15 cellular contexts compared by ENCODE assay signal in the genomic region with DNA sequence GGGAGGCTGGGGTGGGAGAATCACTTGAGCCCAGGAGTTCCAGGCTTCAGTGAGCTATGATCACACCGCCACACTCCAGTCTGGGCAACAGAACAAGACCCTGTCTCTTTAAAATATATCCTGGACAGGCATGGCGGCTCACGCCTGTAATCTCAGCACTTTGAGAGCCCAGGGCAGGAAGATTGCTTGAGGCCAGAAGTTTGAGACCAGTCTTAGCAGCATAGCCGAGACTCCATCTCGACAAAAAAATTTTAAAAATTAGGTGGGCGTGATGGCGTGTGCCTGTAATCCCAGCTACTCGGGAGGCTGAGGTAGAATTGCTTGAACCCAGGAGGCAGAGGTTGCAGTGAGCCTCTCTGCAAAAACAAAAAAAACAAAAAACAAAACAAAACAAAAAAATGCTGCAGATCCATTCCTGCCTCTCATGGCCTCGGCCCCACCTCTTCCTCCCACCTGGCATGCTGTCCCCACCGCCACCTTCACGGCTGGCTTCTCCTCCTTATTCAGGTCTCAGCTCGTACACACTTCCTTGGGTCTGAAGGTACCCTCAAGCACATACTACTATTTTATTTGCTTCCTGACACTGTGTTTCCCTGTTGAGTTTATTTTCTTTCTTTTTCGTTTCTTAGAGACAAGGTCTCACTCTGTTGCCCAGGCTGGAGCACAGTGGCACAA. TPM values are rescaled to one million over a fixed set of nuclear protein-coding genes. Genes with fewer than 3 reads are reported as not detected.
A peak's percentile ranks its signal among the peaks of the same experiment; 100 is the strongest.
DNase-seq lines count a peak whose midpoint lies in the region; ATAC-seq, FAIRE-seq and TF ChIP-seq lines count a peak whose summit lies in the region.
"Had no signal": no experiment of that assay in that cellular context is flagged by ENCODE, and none has a peak within 500 bp of the region (broad histone marks: within the 10 kb centered on the region; RNA-seq: fewer than 3 reads in every experiment).

No MANE protein-coding gene starts in this region.

- H3K27ac ChIP-seq in kidney (ENCODE audit: low read depth in 2 of 2, low read length in 2 of 2) (no peak overlapping the region), hepatocyte (no peak overlapping the region)
- H3K27ac ChIP-seq: SJSA1 had no signal

- no peak overlapping the region for H2AFZ ChIP-seq in hepatocyte

- intact Hi-C loops in kidney (cut with DNase I), result no loop called here

- H3K4me3 ChIP-seq in kidney (ENCODE audit: low read length in 2 of 2) (no peak overlapping the region), hepatocyte (no peak overlapping the region)
- H3K4me3 ChIP-seq: SJSA1 had no signal

- H3K36me3 ChIP-seq in kidney (ENCODE audit: control insufficient read depth in 1 of 2, insufficient read depth in 2 of 2, low read length in 2 of 2), result no peaks in the 10 kb centered on the region
- no peaks in the 10 kb centered on the region for H3K36me3 ChIP-seq in hepatocyte (replicated peaks; ENCODE audit: insufficient read depth, low read depth)

- H3K4me1 Mint-ChIP-seq in activated naive CD4-positive, alpha-beta T cell treated with anti-CD3 and anti-CD28 coated beads, Interleukin-2, amount 10 ng/mL, durations not matched to agents 7 days and 5 days, result peaks cover 56% of the 10 kb centered on the region
- peaks cover 34% of the 10 kb centered on the region for H3K4me1 Mint-ChIP-seq in T-helper 17 cell
- H3K4me1 Mint-ChIP-seq in stimulated activated naive CD8-positive, alpha-beta T cell treated with anti-CD3 and anti-CD28 coated beads, Interleukin-15, amount 100 ng/mL, for 72 hours, result peaks cover 51% of the 10 kb centered on the region

- no peak for FAIRE-seq in kidney (lab: Jason Lieb, UNC)
- FAIRE-seq: D721Med had no signal

- CTCF ChIA-PET in activated naive CD4-positive, alpha-beta T cell treated with anti-CD3 and anti-CD28 coated beads, Interleukin-2, amount 10 ng/mL, durations not matched to agents 7 days and 5 days (lab: Charles Lee), result no interaction called here

- H3K27ac Mint-ChIP-seq in activated naive CD4-positive, alpha-beta T cell treated with anti-CD3 and anti-CD28 coated beads, Interleukin-2, amount 10 ng/mL, durations not matched to agents 7 days and 5 days, result peak overlapping the region; percentile 79
- H3K27ac Mint-ChIP-seq in T-helper 17 cell, result peak overlapping the region; percentile 95
- peak overlapping the region; percentile 88 to 92 for H3K27ac Mint-ChIP-seq in stimulated activated naive CD8-positive, alpha-beta T cell treated with anti-CD3 and anti-CD28 coated beads, Interleukin-15, amount 100 ng/mL, for 72 hours

- DNase-seq in activated naive CD4-positive, alpha-beta T cell treated with anti-CD3 and anti-CD28 coated beads, Interleukin-2, amount 10 ng/mL, durations not matched to agents 7 days and 5 days, result no peak
- no peak for DNase-seq in activated naive CD4-positive, alpha-beta T cell (lab: John Stamatoyannopoulos, UW)
- no peak for DNase-seq in T-helper 17 cell
- peak; percentile 76 for DNase-seq in kidney
- DNase-seq in stimulated activated naive CD8-positive, alpha-beta T cell treated with anti-CD3 and anti-CD28 coated beads, Interleukin-15, amount 100 ng/mL, for 72 hours, result no peak
- DNase-seq in EL, result no peak
- no peak for DNase-seq in NCI-H1436 treated with DMSO at 0.1 percent for 48 hours (lab: John Stamatoyannopoulos, UW)
- no peak for DNase-seq in hepatocyte (ENCODE audit: low spot score)
- DNase-seq: amniotic stem cell; NCI-H446; stimulated activated CD4-positive, alpha-beta T cell treated with anti-CD3 and anti-CD28 coated beads, Interleukin-12 subunit alpha, Interleukin-12 subunit beta, amount 100 ng/mL, for 4 hours had no signal

- no peaks in the 10 kb centered on the region for H4K20me1 ChIP-seq in hepatocyte (ENCODE audit: insufficient read depth, poor library complexity, severe bottlenecking)

- no peak for ATAC-seq in T-helper 17 cell
- no peak for ATAC-seq in stimulated activated naive CD8-positive, alpha-beta T cell treated with anti-CD3 and anti-CD28 coated beads, Interleukin-15, amount 100 ng/mL, for 72 hours

- no peaks in the 10 kb centered on the region for H3K27me3 Mint-ChIP-seq in activated naive CD4-positive, alpha-beta T cell treated with anti-CD3 and anti-CD28 coated beads, Interleukin-2, amount 10 ng/mL, durations not matched to agents 7 days and 5 days
- no peaks in the 10 kb centered on the region for H3K27me3 Mint-ChIP-seq in T-helper 17 cell
- no peaks in the 10 kb centered on the region for H3K27me3 Mint-ChIP-seq in stimulated activated naive CD8-positive, alpha-beta T cell treated with anti-CD3 and anti-CD28 coated beads, Interleukin-15, amount 100 ng/mL, for 72 hours

- TF ChIP-seq CTCF in kidney (IDR thresholded peaks at IDR 0.05; ENCODE audit: borderline replicate concordance, extremely low read depth, insufficient read depth) (no peak), hepatocyte (IDR thresholded peaks at IDR 0.05; ENCODE audit: poor library complexity) (no peak)

- peaks cover 27% of the 10 kb centered on the region for H3K36me3 Mint-ChIP-seq in activated naive CD4-positive, alpha-beta T cell treated with anti-CD3 and anti-CD28 coated beads, Interleukin-2, amount 10 ng/mL, durations not matched to agents 7 days and 5 days
- H3K36me3 Mint-ChIP-seq in T-helper 17 cell (ENCODE audit: low read depth), result no peaks in the 10 kb centered on the region

- peaks cover 56% of the 10 kb centered on the region for H3K79me2 ChIP-seq in hepatocyte

- no peaks in the 10 kb centered on the region for H3K9me2 ChIP-seq in hepatocyte (replicated peaks; ENCODE audit: insufficient read depth)

- H3K9ac ChIP-seq in kidney (ENCODE audit: low read length in 2 of 2), result no peak overlapping the region

- H3K4me1 ChIP-seq in kidney (ENCODE audit: control insufficient read depth in 1 of 2, insufficient read depth in 1 of 2, low read depth in 1 of 2, low read length in 2 of 2), result peaks cover 21 to 23% of the 10 kb centered on the region in 2 donors
- H3K4me1 ChIP-seq in hepatocyte (ENCODE audit: insufficient read depth), result no peaks in the 10 kb centered on the region

- H3K27me3 ChIP-seq in hepatocyte, result no peaks in the 10 kb centered on the region
- H3K27me3 ChIP-seq: SJSA1 had no signal

- 89% methylated on average over 13 of the region's 13 CpGs for WGBS in hepatocyte (ENCODE audit: low lambda C conversion rate, missing lambda C conversion rate)

- H3K4me2 ChIP-seq in hepatocyte, result no peak overlapping the region

- peak overlapping the region; percentile 2 for H3K4me3 Mint-ChIP-seq in activated naive CD4-positive, alpha-beta T cell treated with anti-CD3 and anti-CD28 coated beads, Interleukin-2, amount 10 ng/mL, durations not matched to agents 7 days and 5 days
- H3K4me3 Mint-ChIP-seq in T-helper 17 cell, result peak overlapping the region; percentile 15
- H3K4me3 Mint-ChIP-seq in stimulated activated naive CD8-positive, alpha-beta T cell treated with anti-CD3 and anti-CD28 coated beads, Interleukin-15, amount 100 ng/mL, for 72 hours, result peak overlapping the region; percentile 57 to 59

- H3K9me3 Mint-ChIP-seq in activated naive CD4-positive, alpha-beta T cell treated with anti-CD3 and anti-CD28 coated beads, Interleukin-2, amount 10 ng/mL, durations not matched to agents 7 days and 5 days, result peaks cover 5% of the 10 kb centered on the region
- H3K9me3 Mint-ChIP-seq in stimulated activated naive CD8-positive, alpha-beta T cell treated with anti-CD3 and anti-CD28 coated beads, Interleukin-15, amount 100 ng/mL, for 72 hours, result peaks cover 6 to 9% of the 10 kb centered on the region in 2 donors

- H3K9me3 ChIP-seq in T-helper 17 cell (ENCODE audit: control insufficient read depth, low read length, poor library complexity, severe bottlenecking) (peaks cover 2% of the 10 kb centered on the region), kidney (ENCODE audit: control insufficient read depth in 1 of 2, low read length in 2 of 2) (no peaks in the 10 kb centered on the region), hepatocyte (ENCODE audit: low read depth) (peaks cover 7% of the 10 kb centered on the region)

RNA-seq across cellular contexts. Expression of gene RFX1, which starts 5.3 kb away (rescaled TPM):
- total RNA-seq in T-helper 17 cell (10 to 100 TPM; 23.3 to 24.7 TPM), kidney (17.9 TPM), hepatocyte (2.2 and 4.2 TPM in 2 replicates)
- polyA plus RNA-seq in kidney (ENCODE audit: insufficient read depth, low read depth, low replicate concordance) (5.2 TPM), hepatocyte (2.4 and 4.1 TPM in 2 replicates)

RNA-seq across cellular contexts. Expression of gene RLN3, which starts 27.1 kb away (rescaled TPM):
- total RNA-seq in T-helper 17 cell (not detected), kidney (not detected), hepatocyte (not detected in 2 replicates)
- polyA plus RNA-seq in kidney (ENCODE audit: insufficient read depth, low read depth, low replicate concordance) (not detected), hepatocyte (not detected in 2 replicates)
- total RNA-seq: mononuclear cell, SJSA1, temporal lobe had no signal

RNA-seq across cellular contexts. Expression of gene IL27RA, which starts 30.7 kb away (rescaled TPM):
- total RNA-seq in T-helper 17 cell, result 10 to 100 TPM; 39.6 to 51.6 TPM
- total RNA-seq in kidney, result 14.1 TPM
- 3.1 TPM for polyA plus RNA-seq in kidney (ENCODE audit: insufficient read depth, low read depth, low replicate concordance)
- total RNA-seq in hepatocyte, result 1.9 and 2.0 TPM in 2 replicates
- polyA plus RNA-seq in hepatocyte, result 1.7 and 2.3 TPM in 2 replicates

RNA-seq across cellular contexts. Expression of gene DCAF15, which starts 48.5 kb away (rescaled TPM):
- total RNA-seq in T-helper 17 cell, result 10 to 100 TPM; 88.2 to 95.8 TPM
- 35.5 TPM for total RNA-seq in kidney
- 21.9 TPM for polyA plus RNA-seq in kidney (ENCODE audit: insufficient read depth, low read depth, low replicate concordance)
- total RNA-seq in hepatocyte, result 9.3 and 13.4 TPM in 2 replicates
- 16.4 and 19.0 TPM in 2 replicates for polyA plus RNA-seq in hepatocyte

Comparison
In these comparisons a context has a peak if more than half of its experiments do, and no peak if none do; other contexts are left out.
1. H3K4me3 Mint-ChIP-seq: peak in every context shown above with its lines; median percentile 58 in stimulated activated naive CD8-positive, alpha-beta T cell treated with anti-CD3 and anti-CD28 coated beads, Interleukin-15, amount 100 ng/mL, for 72 hours; 15 in T-helper 17 cell; 2 in activated naive CD4-positive, alpha-beta T cell treated with anti-CD3 and anti-CD28 coated beads, Interleukin-2, amount 10 ng/mL, durations not matched to agents 7 days and 5 days.